Comparison of ENCODE assay signal across 8 cellular contexts in the genomic region with DNA sequence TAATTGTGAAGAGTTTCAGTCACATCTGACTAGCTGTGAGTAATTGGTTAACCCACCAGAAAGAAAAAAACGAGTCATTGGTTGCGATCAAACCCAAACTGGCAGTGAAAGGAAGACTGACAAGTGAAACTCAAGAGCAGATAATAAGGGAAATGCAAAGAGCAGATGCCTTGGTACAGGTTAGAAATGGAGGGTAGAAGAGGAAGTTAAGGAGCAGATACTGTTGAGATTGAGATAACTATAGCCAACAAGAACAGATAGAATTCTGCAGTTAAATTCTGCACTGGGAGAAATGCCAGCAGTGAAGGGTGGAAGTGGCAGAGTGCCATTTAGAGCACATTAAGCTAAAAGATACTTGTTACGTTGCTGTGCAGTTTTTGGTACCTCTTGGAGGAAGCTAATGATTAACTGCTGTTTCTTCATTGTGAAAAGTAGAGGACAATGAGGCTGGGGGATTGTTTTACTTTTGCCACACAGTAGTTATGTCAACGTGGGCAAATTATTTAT.
DNase-seq lines count a peak whose midpoint lies in the region; ATAC-seq and TF ChIP-seq lines count a peak whose summit lies in the region.

No MANE protein-coding gene starts in this region.

- no peak for TF ChIP-seq CTCF in 22Rv1 (IDR thresholded peaks at IDR 0.05)
- no peak for TF ChIP-seq CTCF in GM13977 (IDR thresholded peaks at IDR 0.05; ENCODE audit: extremely low read depth, insufficient read depth, missing control alignments)

- peaks cover 25% of the 10 kb centered on the region for H3K36me3 Mint-ChIP-seq in activated CD4-positive, alpha-beta T cell treated with anti-CD3 and anti-CD28 coated beads, Interleukin-2, amount 10 ng/mL, durations not matched to agents 7 days and 5 days (ENCODE audit: low read depth)

- H3K27me3 Mint-ChIP-seq in activated CD4-positive, alpha-beta T cell treated with anti-CD3 and anti-CD28 coated beads, Interleukin-2, amount 10 ng/mL, durations not matched to agents 7 days and 5 days: no peaks in the 10 kb centered on the region

- peak overlapping the region; percentile 28 for H3K27ac ChIP-seq in 22Rv1

- no peaks in the 10 kb centered on the region for H3K9me3 Mint-ChIP-seq in activated CD4-positive, alpha-beta T cell treated with anti-CD3 and anti-CD28 coated beads, Interleukin-2, amount 10 ng/mL, durations not matched to agents 7 days and 5 days

- CTCF ChIA-PET in activated CD4-positive, alpha-beta T cell treated with anti-CD3 and anti-CD28 coated beads, Interleukin-2, amount 10 ng/mL, durations not matched to agents 7 days and 5 days (lab: Charles Lee): interaction anchor here (1.5 kb wide), 1 partner anchor 17 kb away, joined by 3 read pairs; no protein-coding TSS in a partner anchor

- peaks cover 15% of the 10 kb centered on the region for H3K4me1 Mint-ChIP-seq in activated CD4-positive, alpha-beta T cell treated with anti-CD3 and anti-CD28 coated beads, Interleukin-2, amount 10 ng/mL, durations not matched to agents 7 days and 5 days

- no peak overlapping the region for H3K4me3 Mint-ChIP-seq in activated CD4-positive, alpha-beta T cell treated with anti-CD3 and anti-CD28 coated beads, Interleukin-2, amount 10 ng/mL, durations not matched to agents 7 days and 5 days

- peak; percentile 87 for ATAC-seq in HG02623 (IDR thresholded peaks at IDR 0.05; ENCODE audit: unreplicated experiment)

- in situ Hi-C loops in GM13977 (cut with MboI; ENCODE audit: low pct_unique_long_range_greater_than_20kb, low sequenced_read_pairs, unreplicated experiment): no loop called here

- H3K27ac Mint-ChIP-seq in activated CD4-positive, alpha-beta T cell treated with anti-CD3 and anti-CD28 coated beads, Interleukin-2, amount 10 ng/mL, durations not matched to agents 7 days and 5 days: no peak overlapping the region

- DNase-seq in GM13977 (ENCODE audit: low spot score) (peak; percentile 63), NAMALWA (ENCODE audit: low spot score) (peak; percentile 41), amniotic epithelial cell (ENCODE audit: low read depth) (peak; percentile 32), midbrain (lab: John Stamatoyannopoulos, UW) (peak; percentile 15), DMS153 (lab: John Stamatoyannopoulos, UW) (no peak)
- no peak for DNase-seq in activated CD4-positive, alpha-beta T cell treated with anti-CD3 and anti-CD28 coated beads, Interleukin-2, amount 10 ng/mL, durations not matched to agents 7 days and 5 days

- POLR2A ChIA-PET in activated CD4-positive, alpha-beta T cell treated with anti-CD3 and anti-CD28 coated beads, Interleukin-2, amount 10 ng/mL, durations not matched to agents 7 days and 5 days (lab: Charles Lee): no interaction called here

Comparison
In these comparisons a context has a peak if more than half of its experiments do, and no peak if none do; other contexts are left out.
1. DNase-seq: peak in GM13977 (single experiment), NAMALWA (single experiment), amniotic epithelial cell (single experiment) and midbrain (single experiment); none in DMS153 (single experiment) and activated CD4-positive, alpha-beta T cell treated with anti-CD3 and anti-CD28 coated beads, Interleukin-2, amount 10 ng/mL, durations not matched to agents 7 days and 5 days (single experiment).